In the genomic region with DNA sequence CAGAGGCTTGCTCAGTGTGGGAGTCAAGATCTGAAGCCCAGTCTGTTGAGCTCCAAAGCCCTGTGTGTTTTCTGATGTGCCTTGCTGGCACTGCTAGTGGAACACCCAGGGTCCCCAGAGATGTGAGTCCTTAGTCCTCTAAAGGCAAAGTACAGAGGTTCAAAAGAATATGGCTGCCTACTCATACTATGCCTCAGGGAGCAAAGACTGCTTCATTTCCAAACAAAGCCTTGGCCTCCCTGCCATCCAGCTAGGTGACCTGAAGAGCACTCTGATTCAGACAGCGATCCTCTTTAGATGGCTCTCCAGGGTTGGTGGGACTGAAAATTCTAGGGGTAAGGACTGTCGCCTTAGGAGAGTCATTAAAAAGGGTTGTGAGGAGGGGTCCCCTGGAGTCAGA, we compare ENCODE assay signal across 17 cellular contexts. TPM values are rescaled to one million over a fixed set of nuclear protein-coding genes. Genes with fewer than 3 reads are reported as not detected.
"Had no signal": no experiment of that assay in that cellular context is flagged by ENCODE, and none has a peak within 500 bp of the region (broad histone marks: within the 10 kb centered on the region; RNA-seq: fewer than 3 reads in every experiment).

No MANE protein-coding gene starts in this region.

- H3K27ac ChIP-seq: coronary artery, gastrocnemius medialis, heart right ventricle, lower lobe of right lung, prostate gland had no signal

- H3K4me3 Mint-ChIP-seq: activated naive CD4-positive, alpha-beta T cell treated with anti-CD3 and anti-CD28 coated beads for 36 hours; activated T-cell treated with anti-CD3 and anti-CD28 coated beads, Interleukin-2, amount 50 U/mL, for 4 hours; natural killer cell treated with Interleukin-12 subunit alpha and Interleukin-12 subunit beta and Interleukin-15 and Interleukin-18, amount 100 ng/mL, for 72 hours; stimulated activated naive B cell treated with anti-CD40 and anti-IgM and Interleukin-4, amounts not matched to agents 10 μg/mL and 1 μg/mL and 100 μg/mL, for 72 hours; T-helper 1 cell treated with Interleukin-12 subunit alpha and Interleukin-12 subunit beta and Interleukin-4 antibody, amounts not matched to agents 30 μg/mL and 1 μg/mL, for 36 hours had no signal

- H3K4me1 ChIP-seq: gastrocnemius medialis, prostate gland had no signal

- H3K4me3 ChIP-seq: coronary artery, gastrocnemius medialis, heart right ventricle, lower lobe of right lung, prostate gland had no signal

- H3K9me3 Mint-ChIP-seq: activated naive CD4-positive, alpha-beta T cell treated with anti-CD3 and anti-CD28 coated beads for 36 hours; activated T-cell treated with anti-CD3 and anti-CD28 coated beads, Interleukin-2, amount 50 U/mL, for 4 hours; natural killer cell treated with Interleukin-12 subunit alpha and Interleukin-12 subunit beta and Interleukin-15 and Interleukin-18, amount 100 ng/mL, for 72 hours; stimulated activated naive B cell treated with anti-CD40 and anti-IgM and Interleukin-4, amounts not matched to agents 10 μg/mL and 1 μg/mL and 100 μg/mL, for 72 hours; T-helper 1 cell treated with Interleukin-12 subunit alpha and Interleukin-12 subunit beta and Interleukin-4 antibody, amounts not matched to agents 30 μg/mL and 1 μg/mL, for 36 hours had no signal

- H3K9me3 ChIP-seq: gastrocnemius medialis, heart right ventricle, lower lobe of right lung, prostate gland had no signal

- H3K36me3 Mint-ChIP-seq: stimulated activated naive B cell treated with anti-CD40 and anti-IgM and Interleukin-4, amounts not matched to agents 10 μg/mL and 1 μg/mL and 100 μg/mL, for 72 hours had no signal

- H3K36me3 ChIP-seq: gastrocnemius medialis, heart right ventricle, lower lobe of right lung, prostate gland had no signal

- H3K27ac Mint-ChIP-seq: activated naive CD4-positive, alpha-beta T cell treated with anti-CD3 and anti-CD28 coated beads for 36 hours; natural killer cell treated with Interleukin-12 subunit alpha and Interleukin-12 subunit beta and Interleukin-15 and Interleukin-18, amount 100 ng/mL, for 72 hours; stimulated activated naive B cell treated with anti-CD40 and anti-IgM and Interleukin-4, amounts not matched to agents 10 μg/mL and 1 μg/mL and 100 μg/mL, for 72 hours; T-helper 1 cell treated with Interleukin-12 subunit alpha and Interleukin-12 subunit beta and Interleukin-4 antibody, amounts not matched to agents 30 μg/mL and 1 μg/mL, for 36 hours had no signal

- DNase-seq: activated CD4-positive, alpha-beta T cell treated with anti-CD3 and anti-CD28 coated beads, Interleukin-2, amount 50 U/mL, for 1 hour; activated CD4-positive, CD25-positive, alpha-beta regulatory T cell treated with anti-CD3 and anti-CD28 coated beads, Interleukin-2, amount 50 U/mL, for 72 hours; activated CD8-positive, alpha-beta memory T cell treated with anti-CD3 and anti-CD28 coated beads, Interleukin-2, amount 50 U/mL, for 4 hours; activated naive CD4-positive, alpha-beta T cell treated with anti-CD3 and anti-CD28 coated beads for 36 hours; activated T-cell treated with anti-CD3 and anti-CD28 coated beads, Interleukin-2, amount 50 U/mL, for 4 hours; aorta; erythroblast; gastrocnemius medialis; heart right ventricle; left cardiac atrium; lower lobe of right lung; right cardiac atrium; stimulated activated naive B cell treated with anti-CD40 and anti-IgM and Interleukin-4, amounts not matched to agents 10 μg/mL and 1 μg/mL and 100 μg/mL, for 72 hours had no signal

- ATAC-seq: activated T-cell treated with anti-CD3 and anti-CD28 coated beads, Interleukin-2, amount 50 U/mL, for 4 hours; gastrocnemius medialis; heart right ventricle; left cardiac atrium; lower lobe of right lung; natural killer cell treated with Interleukin-12 subunit alpha and Interleukin-12 subunit beta and Interleukin-15 and Interleukin-18, amount 100 ng/mL, for 72 hours; right cardiac atrium; stimulated activated naive B cell treated with anti-CD40 and anti-IgM and Interleukin-4, amounts not matched to agents 10 μg/mL and 1 μg/mL and 100 μg/mL, for 72 hours had no signal

RNA-seq across cellular contexts. Expression of a gene that starts 2.0 kb away (rescaled TPM):
- total RNA-seq: activated naive CD4-positive, alpha-beta T cell treated with anti-CD3 and anti-CD28 coated beads for 36 hours; natural killer cell treated with Interleukin-12 subunit alpha and Interleukin-12 subunit beta and Interleukin-15 and Interleukin-18, amount 100 ng/mL, for 72 hours had no signal
